Comparison of ENCODE assay signal across 8 cellular contexts in the genomic region with DNA sequence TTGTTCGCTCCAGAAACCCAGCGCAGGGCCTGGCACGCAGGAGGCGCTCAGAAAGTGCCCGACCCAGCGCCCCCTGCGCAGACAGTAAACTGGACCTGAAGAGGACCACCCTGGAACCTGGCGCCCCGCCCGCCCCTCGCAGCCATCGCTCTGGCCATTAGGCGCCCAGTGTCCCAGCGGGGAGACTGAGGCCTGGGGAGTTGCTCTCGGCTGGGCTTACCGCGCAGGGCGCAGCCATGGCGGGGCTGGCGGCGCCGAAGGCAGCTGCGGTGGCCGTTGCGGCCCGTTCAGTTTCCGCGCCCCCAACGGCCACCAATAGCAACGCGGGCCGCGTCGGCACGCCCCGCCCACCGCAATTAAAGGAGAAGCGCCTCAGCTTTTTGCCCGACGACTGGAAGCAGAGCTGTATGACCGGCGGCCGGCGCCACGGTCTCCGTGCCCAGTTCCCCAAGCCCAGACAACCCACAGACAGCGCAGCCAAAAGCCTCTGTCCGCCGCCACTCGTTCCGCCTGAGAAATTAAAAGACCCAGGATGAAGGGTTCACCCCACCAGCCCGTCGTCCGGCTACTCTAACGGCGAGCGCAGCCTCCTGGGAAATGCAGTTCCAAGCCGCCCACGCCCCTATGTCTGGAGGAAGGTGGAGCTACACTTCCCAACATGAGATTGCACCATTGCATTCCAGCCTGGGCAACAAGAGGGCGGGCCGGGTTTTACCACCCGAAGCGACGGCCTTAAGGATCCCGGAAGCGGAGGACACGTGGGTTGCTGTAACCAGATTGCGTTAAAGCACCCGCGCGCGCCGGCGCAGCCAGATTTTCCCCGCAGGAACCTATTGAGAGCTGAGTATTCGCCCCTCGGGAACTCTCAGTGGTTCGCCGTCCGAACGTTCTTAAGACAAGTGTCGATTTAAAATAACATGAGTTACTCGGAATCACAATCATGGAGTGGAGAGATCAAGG. TPM values are rescaled to one million over a fixed set of nuclear protein-coding genes. Genes with fewer than 3 reads are reported as not detected.
A peak's percentile ranks its signal among the peaks of the same experiment; 100 is the strongest.
DNase-seq lines count a peak whose midpoint lies in the region; ATAC-seq and TF ChIP-seq lines count a peak whose summit lies in the region.

POC1A (minus strand) TSS at position 289 of the 960 bp plus-strand sequence; CDS start at position 238, 51 bp downstream.

- H3K27ac Mint-ChIP-seq in CD4-positive, CD25-positive, alpha-beta regulatory T cell = peak within 1 kb of the TSS; percentile 94 to 98 (median 95)
- H3K27ac Mint-ChIP-seq in activated CD4-positive, alpha-beta memory T cell treated with anti-CD3 and anti-CD28 coated beads for 36 hours = peak within 1 kb of the TSS; percentile 89

- peak within 1 kb of the TSS; percentile 85 for H3K27ac ChIP-seq in CD4-positive, CD25-positive, alpha-beta regulatory T cell (ENCODE audit: insufficient read depth, low read length, poor library complexity, severe bottlenecking)
- H3K27ac ChIP-seq in liver (ENCODE audit: low read depth in 1 of 2, low read length in 2 of 2) = peak within 1 kb of the TSS; percentile 96

- peak; percentile 14 for TF ChIP-seq CTCF in liver (IDR thresholded peaks at IDR 0.05; ENCODE audit: low read depth, low read length, missing input control)

- no peaks in the 10 kb centered on the region for H3K9me3 ChIP-seq in CD4-positive, CD25-positive, alpha-beta regulatory T cell (ENCODE audit: control insufficient read depth in 2 of 2, low read length in 2 of 2)
- no peaks in the 10 kb centered on the region for H3K9me3 ChIP-seq in liver (ENCODE audit: control insufficient read depth in 4 of 4, low read length in 3 of 4)

- H3K9ac ChIP-seq in liver (ENCODE audit: low read depth in 1 of 2, low read length in 2 of 2) = peak within 1 kb of the TSS; percentile 78

- no peaks in the 10 kb centered on the region for H3K27me3 ChIP-seq in CD4-positive, CD25-positive, alpha-beta regulatory T cell (ENCODE audit: control insufficient read depth, insufficient read depth, low read length)
- no peaks in the 10 kb centered on the region for H3K27me3 ChIP-seq in liver (ENCODE audit: control insufficient read depth in 4 of 4, insufficient read depth in 4 of 4, low read length in 3 of 4)

- peak; percentile 58 to 68 for TF ChIP-seq RAD21 in liver (IDR thresholded peaks at IDR 0.05)

- H3K36me3 ChIP-seq in CD4-positive, CD25-positive, alpha-beta regulatory T cell (ENCODE audit: control insufficient read depth, insufficient read depth, low read length) = no peaks in the 10 kb centered on the region
- H3K36me3 ChIP-seq in liver (ENCODE audit: control insufficient read depth in 4 of 4, insufficient read depth in 3 of 4, low read depth in 1 of 4, low read length in 3 of 4) = no peaks in the 10 kb centered on the region

- peak; percentile 82 for ATAC-seq in CD4-positive, CD25-positive, alpha-beta regulatory T cell (ENCODE audit: low read depth in 2 of 2)
- ATAC-seq in GM19452 (IDR thresholded peaks at IDR 0.05; ENCODE audit: unreplicated experiment) = peak; percentile 79
- peak; percentile 62 for ATAC-seq in HG03575 (IDR thresholded peaks at IDR 0.05; ENCODE audit: extremely low read depth, insufficient number of reproducible peaks, low FRiP score, unreplicated experiment)

- peaks cover 13% of the 10 kb centered on the region for H3K4me1 ChIP-seq in CD4-positive, CD25-positive, alpha-beta regulatory T cell (ENCODE audit: control insufficient read depth, insufficient read depth, low read length, poor library complexity, severe bottlenecking)
- peaks cover 7 to 13% (median 9%) of the 10 kb centered on the region in 4 donors for H3K4me1 ChIP-seq in liver (ENCODE audit: control insufficient read depth in 4 of 4, insufficient read depth in 4 of 4, low read length in 3 of 4)

- peak; percentile 81 to 95 (median 84) for DNase-seq in CD4-positive, CD25-positive, alpha-beta regulatory T cell
- DNase-seq in NCI-H82 (lab: John Stamatoyannopoulos, UW) = peak; percentile 99
- peak; percentile 94 for DNase-seq in activated CD4-positive, alpha-beta memory T cell treated with anti-CD3 and anti-CD28 coated beads for 36 hours
- DNase-seq in dermis microvascular lymphatic vessel endothelial cell (ENCODE audit: low read depth in 2 of 2) = peak; percentile 87 to 98
- peak; percentile 87 for DNase-seq in stimulated activated CD4-positive, alpha-beta T cell treated with anti-CD3 and anti-CD28 coated beads, Interleukin-4, amount 100 ng/mL, for 1 hour

- peaks cover 2% of the 10 kb centered on the region for H3K27me3 Mint-ChIP-seq in CD4-positive, CD25-positive, alpha-beta regulatory T cell
- no peaks in the 10 kb centered on the region for H3K27me3 Mint-ChIP-seq in activated CD4-positive, alpha-beta memory T cell treated with anti-CD3 and anti-CD28 coated beads for 36 hours

- H3K9me3 Mint-ChIP-seq in CD4-positive, CD25-positive, alpha-beta regulatory T cell = no peaks in the 10 kb centered on the region
- no peaks in the 10 kb centered on the region for H3K9me3 Mint-ChIP-seq in activated CD4-positive, alpha-beta memory T cell treated with anti-CD3 and anti-CD28 coated beads for 36 hours

- POLR2A ChIA-PET in activated CD4-positive, alpha-beta memory T cell treated with anti-CD3 and anti-CD28 coated beads for 36 hours (lab: Charles Lee) = interaction anchor here (0.7 to 3.2 kb wide), 5 partner anchors 15 to 170 kb away, joined by 3 to 16 read pairs (median 4); partner anchors contain the start of genes DUSP7 and RPL29

- H3K4me3 Mint-ChIP-seq in CD4-positive, CD25-positive, alpha-beta regulatory T cell = peak within 1 kb of the TSS; percentile 93 to 97 (median 96)
- H3K4me3 Mint-ChIP-seq in activated CD4-positive, alpha-beta memory T cell treated with anti-CD3 and anti-CD28 coated beads for 36 hours = peak within 1 kb of the TSS; percentile 88

- WGBS in liver = under 1% methylated on average over 83 of the region's 83 CpGs

- CTCF ChIA-PET in activated CD4-positive, alpha-beta memory T cell treated with anti-CD3 and anti-CD28 coated beads for 36 hours (lab: Charles Lee) = interaction anchor here (0.9 to 1.7 kb wide), 15 partner anchors 9 to 293 kb away, joined by 3 to 9 read pairs (median 4); partner anchors contain the start of genes ABHD14B, ACY1 and DUSP7

- no peaks in the 10 kb centered on the region for H3K36me3 Mint-ChIP-seq in CD4-positive, CD25-positive, alpha-beta regulatory T cell
- H3K36me3 Mint-ChIP-seq in activated CD4-positive, alpha-beta memory T cell treated with anti-CD3 and anti-CD28 coated beads for 36 hours = peaks cover 2% of the 10 kb centered on the region

- intact Hi-C loops in activated CD4-positive, alpha-beta memory T cell treated with anti-CD3 and anti-CD28 coated beads for 36 hours (cut with micrococcal nuclease) = loop anchor here (1.0 to 5.0 kb wide), 6 partner anchors 44 to 212 kb away; partner anchors contain the start of genes ALAS1, PARP3 and WDR82

- H3K4me3 ChIP-seq in CD4-positive, CD25-positive, alpha-beta regulatory T cell (ENCODE audit: low read depth, low read length) = peak within 1 kb of the TSS; percentile 89
- H3K4me3 ChIP-seq in liver (ENCODE audit: low read depth in 1 of 3, low read length in 3 of 3) = peak within 1 kb of the TSS; percentile 69 to 85 (median 77)

- peaks cover 0 to 17% (median 7%) of the 10 kb centered on the region in 4 donors for H3K4me1 Mint-ChIP-seq in CD4-positive, CD25-positive, alpha-beta regulatory T cell
- H3K4me1 Mint-ChIP-seq in activated CD4-positive, alpha-beta memory T cell treated with anti-CD3 and anti-CD28 coated beads for 36 hours (ENCODE audit: low read depth) = peaks cover 20% of the 10 kb centered on the region

TF ChIP-seq in liver, 16 proteins besides CTCF, POLR2A, EP300 and RAD21 (continues in another document):
- TF ChIP-seq FOXA2 (IDR thresholded peaks at IDR 0.05) = no peak
- peak; percentile 38 to 86 for TF ChIP-seq GABPA (IDR thresholded peaks at IDR 0.05 in 1 of 2, conservative IDR thresholded peaks at IDR 0.05 in 1 of 2)
- TF ChIP-seq SP1 (IDR thresholded peaks at IDR 0.05) = peak; percentile 98
- peak; percentile 61 for TF ChIP-seq TAF1 (conservative IDR thresholded peaks at IDR 0.05)
- TF ChIP-seq ZBTB33 (IDR thresholded peaks at IDR 0.05) = peak; percentile 77
- peak; percentile 94 for TF ChIP-seq YY1 (IDR thresholded peaks at IDR 0.05)
- TF ChIP-seq FOXA1 (IDR thresholded peaks at IDR 0.05) = peak; percentile 73
- peak; percentile 66 to 73 for TF ChIP-seq JUND (IDR thresholded peaks at IDR 0.05)
- peak; percentile 89 for TF ChIP-seq RXRA (IDR thresholded peaks at IDR 0.05)
- TF ChIP-seq NR2F2 (IDR thresholded peaks at IDR 0.05) = peak; percentile 78
- peak; percentile 69 for TF ChIP-seq HNF4A (conservative IDR thresholded peaks at IDR 0.05)
- TF ChIP-seq HNF4G (IDR thresholded peaks at IDR 0.05) = peak; percentile 2

RNA-seq across cellular contexts. Expression of gene POC1A, which starts in this region (rescaled TPM):
- total RNA-seq in CD4-positive, CD25-positive, alpha-beta regulatory T cell = 1.7 TPM
- polyA plus RNA-seq in CD4-positive, CD25-positive, alpha-beta regulatory T cell = 1 to 10 TPM; 1.3 to 3.2 (median 1.9) TPM
- 10 to 100 TPM; 28.5 to 30.5 TPM for total RNA-seq in activated CD4-positive, alpha-beta memory T cell treated with anti-CD3 and anti-CD28 coated beads for 36 hours
- total RNA-seq in dermis microvascular lymphatic vessel endothelial cell = 6.4 and 12.5 TPM in 2 replicates
- 10 to 100 TPM in 1 of 2 donors, 1 to 10 TPM in 1; 2.8 to 12.7 TPM for total RNA-seq in liver
- 1 to 10 TPM; 1.4 to 6.8 TPM for polyA plus RNA-seq in liver

Comparison
In these comparisons a context has a peak if more than half of its experiments do, and no peak if none do; other contexts are left out.
1. Peak in every context shown above with its lines: DNase-seq, ATAC-seq, H3K4me3 ChIP-seq and H3K27ac ChIP-seq.